ENCODE assay signal across 32 cellular contexts in genomic region chr5:1158647-1159340, GRCh38. TPM values are rescaled to one million over a fixed set of nuclear protein-coding genes. Genes with fewer than 3 reads are reported as not detected.
"Had no signal": no experiment of that assay in that cellular context is flagged by ENCODE, and none has a peak within 500 bp of the region (broad histone marks: within the 10 kb centered on the region; RNA-seq: fewer than 3 reads in every experiment).

No MANE protein-coding gene starts in this region.

- H3K4me1 ChIP-seq: parathyroid adenoma, right lobe of liver had no signal

- DNase-seq: activated CD4-positive, alpha-beta T cell treated with anti-CD3 and anti-CD28 coated beads, Interleukin-2, amount 10 ng/mL, durations not matched to agents 7 days and 5 days; activated CD8-positive, alpha-beta T cell treated with anti-CD3 and anti-CD28 coated beads for 36 hours; activated naive CD8-positive, alpha-beta T cell treated with anti-CD3 and anti-CD28 coated beads, Interleukin-2, amount 50 U/mL, for 24 hours; activated T-cell treated with anti-CD3 and anti-CD28 coated beads, Interleukin-2, amount 50 U/mL, for 4 hours; amygdala; central memory CD4-positive, alpha-beta T cell; foreskin fibroblast; left ventricle myocardium inferior; mucosa of descending colon; occipital lobe; stimulated activated CD4-positive, alpha-beta T cell treated with anti-CD3 and anti-CD28 coated beads, Interleukin-12 subunit alpha, Interleukin-12 subunit beta, amount 100 ng/mL, for 4 hours; stimulated activated CD4-positive, alpha-beta T cell treated with anti-CD3 and anti-CD28 coated beads, Interleukin-4, amount 100 ng/mL, for 24 hours; T-helper 9 cell; trophoblast cell; uterus had no signal

- H3K27ac Mint-ChIP-seq: activated CD4-positive, alpha-beta T cell treated with anti-CD3 and anti-CD28 coated beads, Interleukin-2, amount 10 ng/mL, durations not matched to agents 7 days and 5 days; activated CD8-positive, alpha-beta T cell treated with anti-CD3 and anti-CD28 coated beads for 36 hours; activated naive CD8-positive, alpha-beta T cell treated with anti-CD3 and anti-CD28 coated beads, Interleukin-2, amount 50 U/mL, for 24 hours; activated T-helper 17 cell treated with anti-CD3 and anti-CD28 coated beads, Interleukin-2, amount 50 U/mL, for 72 hours; neural progenitor cell; stimulated activated effector memory CD8-positive, alpha-beta T cell treated with anti-CD3 and anti-CD28 coated beads, Interleukin-12 subunit alpha, Interleukin-12 subunit beta, amount 100 ng/mL, for 72 hours; stimulated activated naive CD8-positive, alpha-beta T cell treated with anti-CD3 and anti-CD28 coated beads, Interleukin-15, Interleukin-2, amounts not matched to agents 100 ng/mL and 50 ng/mL, for 24 hours; T-helper 1 cell treated with Interleukin-12 subunit alpha and Interleukin-12 subunit beta and Interleukin-4 antibody, amounts not matched to agents 30 μg/mL and 1 μg/mL, for 36 hours had no signal

- H3K9me3 ChIP-seq: mucosa of descending colon, right lobe of liver, thoracic aorta had no signal

- ATAC-seq: activated CD4-positive, CD25-positive, alpha-beta regulatory T cell treated with anti-CD3 and anti-CD28 coated beads, Interleukin-2, amount 50 U/mL, for 24 hours; activated CD8-positive, alpha-beta T cell treated with anti-CD3 and anti-CD28 coated beads for 36 hours; activated naive CD8-positive, alpha-beta T cell treated with anti-CD3 and anti-CD28 coated beads, Interleukin-2, amount 50 U/mL, for 24 hours; activated T-cell treated with anti-CD3 and anti-CD28 coated beads, Interleukin-2, amount 50 U/mL, for 4 hours; activated T-helper 17 cell treated with anti-CD3 and anti-CD28 coated beads, Interleukin-2, amount 50 U/mL, for 72 hours; esophagus mucosa; heart right ventricle; mucosa of descending colon; right lobe of liver; stimulated activated effector memory CD8-positive, alpha-beta T cell treated with anti-CD3 and anti-CD28 coated beads, Interleukin-12 subunit alpha, Interleukin-12 subunit beta, amount 100 ng/mL, for 72 hours had no signal

- H3K4me3 Mint-ChIP-seq: activated CD4-positive, alpha-beta T cell treated with anti-CD3 and anti-CD28 coated beads, Interleukin-2, amount 10 ng/mL, durations not matched to agents 7 days and 5 days; activated CD8-positive, alpha-beta T cell treated with anti-CD3 and anti-CD28 coated beads for 36 hours; activated naive CD4-positive, alpha-beta T cell treated with anti-CD3 and anti-CD28 coated beads, Interleukin-2, amount 50 U/mL, for 24 hours; activated naive CD8-positive, alpha-beta T cell treated with anti-CD3 and anti-CD28 coated beads, Interleukin-2, amount 50 U/mL, for 24 hours; activated T-cell treated with anti-CD3 and anti-CD28 coated beads, Interleukin-2, amount 50 U/mL, for 4 hours; neural progenitor cell; stimulated activated effector memory CD8-positive, alpha-beta T cell treated with anti-CD3 and anti-CD28 coated beads, Interleukin-12 subunit alpha, Interleukin-12 subunit beta, amount 100 ng/mL, for 72 hours; stimulated activated naive CD8-positive, alpha-beta T cell treated with anti-CD3 and anti-CD28 coated beads, Interleukin-15, Interleukin-2, amounts not matched to agents 100 ng/mL and 50 ng/mL, for 24 hours; T-helper 1 cell treated with Interleukin-12 subunit alpha and Interleukin-12 subunit beta and Interleukin-4 antibody, amounts not matched to agents 30 μg/mL and 1 μg/mL, for 36 hours had no signal

- H3K36me3 ChIP-seq: breast epithelium, heart right ventricle, left ventricle myocardium inferior, neural progenitor cell, right lobe of liver, thoracic aorta, uterus had no signal

- H3K4me3 ChIP-seq: breast epithelium, heart right ventricle, left ventricle myocardium inferior, mucosa of descending colon, neural progenitor cell, right lobe of liver, thoracic aorta, uterus had no signal

- H3K9me3 Mint-ChIP-seq: activated CD4-positive, alpha-beta T cell treated with anti-CD3 and anti-CD28 coated beads, Interleukin-2, amount 10 ng/mL, durations not matched to agents 7 days and 5 days; activated CD8-positive, alpha-beta T cell treated with anti-CD3 and anti-CD28 coated beads for 36 hours; activated naive CD4-positive, alpha-beta T cell treated with anti-CD3 and anti-CD28 coated beads, Interleukin-2, amount 50 U/mL, for 24 hours; activated naive CD8-positive, alpha-beta T cell treated with anti-CD3 and anti-CD28 coated beads, Interleukin-2, amount 50 U/mL, for 24 hours; stimulated activated effector memory CD8-positive, alpha-beta T cell treated with anti-CD3 and anti-CD28 coated beads, Interleukin-12 subunit alpha, Interleukin-12 subunit beta, amount 100 ng/mL, for 72 hours; T-helper 1 cell treated with Interleukin-12 subunit alpha and Interleukin-12 subunit beta and Interleukin-4 antibody, amounts not matched to agents 30 μg/mL and 1 μg/mL, for 36 hours had no signal

- H3K27ac ChIP-seq: breast epithelium, heart right ventricle, left ventricle myocardium inferior, neural progenitor cell, parathyroid adenoma, right lobe of liver, thoracic aorta, uterus, VCaP had no signal

- H3K9ac ChIP-seq: neural progenitor cell, parathyroid adenoma had no signal

- H3K4me1 Mint-ChIP-seq: activated CD4-positive, alpha-beta T cell treated with anti-CD3 and anti-CD28 coated beads, Interleukin-2, amount 10 ng/mL, durations not matched to agents 7 days and 5 days; activated naive CD4-positive, alpha-beta T cell treated with anti-CD3 and anti-CD28 coated beads, Interleukin-2, amount 50 U/mL, for 24 hours had no signal

- H3K36me3 Mint-ChIP-seq: stimulated activated effector memory CD8-positive, alpha-beta T cell treated with anti-CD3 and anti-CD28 coated beads, Interleukin-12 subunit alpha, Interleukin-12 subunit beta, amount 100 ng/mL, for 72 hours had no signal

RNA-seq across cellular contexts. Expression of gene SLC6A19, which starts 42.6 kb away (rescaled TPM):
- total RNA-seq: activated CD4-positive, alpha-beta T cell treated with anti-CD3 and anti-CD28 coated beads, Interleukin-2, amount 10 ng/mL, durations not matched to agents 7 days and 5 days; activated CD8-positive, alpha-beta T cell treated with anti-CD3 and anti-CD28 coated beads for 36 hours; activated T-helper 17 cell treated with anti-CD3 and anti-CD28 coated beads, Interleukin-2, amount 50 U/mL, for 72 hours; breast epithelium; esophagus mucosa; left ventricle myocardium inferior; lung microvascular endothelial cell; myocyte; occipital lobe; subcutaneous adipose tissue; thoracic aorta had no signal
- polyA plus RNA-seq: heart right ventricle had no signal
